In genomic region chrX:20294284-20294683, GRCh38 we compare ENCODE assay signal across 33 cellular contexts.
"Had no signal": no experiment of that assay in that cellular context is flagged by ENCODE, and none has a peak within 500 bp of the region (broad histone marks: within the 10 kb centered on the region; RNA-seq: fewer than 3 reads in every experiment).

No MANE protein-coding gene starts in this region.

- H3K9me3 ChIP-seq: MG63 had no signal

- H3K4me3 ChIP-seq: MG63 had no signal

- H3K36me3 ChIP-seq: MG63 had no signal

- DNase-seq: Karpas-422, Kasumi-1, KG1, MG63, MM.1S, MV-4-11, NCI-H1048, NCI-H1092, NCI-H1092 treated with DMSO at 0.1 percent for 48 hours, NCI-H1105, NCI-H1105 treated with DMSO at 0.1 percent for 48 hours, NCI-H1417, NCI-H1417 treated with DMSO at 0.1 percent for 48 hours, NCI-H1436, NCI-H1436 treated with DMSO at 0.1 percent for 48 hours, NCI-H146, NCI-H1694, NCI-H1694 treated with DMSO at 0.1 percent for 48 hours, NCI-H187, NCI-H187 treated with DMSO at 0.1 percent for 48 hours, NCI-H1930, NCI-H2029, NCI-H2029 treated with DMSO at 0.1 percent for 48 hours, NCI-H2081, NCI-H2081 treated with DMSO at 0.1 percent for 48 hours, NCI-H2107, NCI-H2171, NCI-H2171 treated with DMSO at 0.1 percent for 48 hours, NCI-H2227 treated with DMSO at 0.1 percent for 48 hours, NCI-H226, NCI-H345, NCI-H446, NCI-H446 treated with DMSO at 0.1 percent for 48 hours had no signal
